ENCODE assay signal across 11 cellular contexts in genomic region chr2:24304621-24305020, GRCh38. TPM values are rescaled to one million over a fixed set of nuclear protein-coding genes. Genes with fewer than 3 reads are reported as not detected.
A peak's percentile ranks its signal among the peaks of the same experiment; 100 is the strongest.
DNase-seq lines count a peak whose midpoint lies in the region; ATAC-seq and TF ChIP-seq lines count a peak whose summit lies in the region.
"Had no signal": no experiment of that assay in that cellular context is flagged by ENCODE, and none has a peak within 500 bp of the region (broad histone marks: within the 10 kb centered on the region; RNA-seq: fewer than 3 reads in every experiment).

No MANE protein-coding gene starts in this region.

- no peak overlapping the region for H3K4me3 ChIP-seq in ACC112 (ENCODE audit: low read depth, low read length)
- H3K4me3 ChIP-seq in hepatocyte = no peak overlapping the region
- H3K4me3 ChIP-seq in sigmoid colon = no peak overlapping the region

- H3K4me1 ChIP-seq in ACC112 (ENCODE audit: control insufficient read depth, insufficient read depth, low read length, unreplicated experiment) (peaks cover 16% of the 10 kb centered on the region), hepatocyte (ENCODE audit: insufficient read depth) (peaks cover 4% of the 10 kb centered on the region), sigmoid colon (peaks cover 0 to 29% (median 27%) of the 10 kb centered on the region in 4 donors)

- H2AFZ ChIP-seq in ACC112 (ENCODE audit: low read length, unreplicated experiment) (no peak overlapping the region), hepatocyte (no peak overlapping the region)

- intact Hi-C loops in sigmoid colon (cut with DNase I) = loop anchor here (2.0 to 5.0 kb wide), 2 partner anchors 56 to 78 kb away; partner anchors contain the start of gene ITSN2

- no peaks in the 10 kb centered on the region for H4K20me1 ChIP-seq in hepatocyte (ENCODE audit: insufficient read depth, poor library complexity, severe bottlenecking)

- H3K27ac ChIP-seq in ACC112 (ENCODE audit: low read depth, low read length) (peak overlapping the region; percentile 75), hepatocyte (peak overlapping the region; percentile 51), sigmoid colon (peak overlapping the region; percentile 72 to 82 (median 78))
- H3K27ac ChIP-seq: VCaP had no signal

- H3K4me3 Mint-ChIP-seq in brain = no peak overlapping the region
- H3K4me3 Mint-ChIP-seq: naive thymus-derived CD4-positive, alpha-beta T cell had no signal

- H3K4me2 ChIP-seq in hepatocyte = no peak overlapping the region

- no peaks in the 10 kb centered on the region for H3K9me2 ChIP-seq in hepatocyte (replicated peaks; ENCODE audit: insufficient read depth)

- H3K36me3 ChIP-seq in ACC112 (ENCODE audit: insufficient read depth, low read length) = peaks cover 21% of the 10 kb centered on the region
- no peaks in the 10 kb centered on the region for H3K36me3 ChIP-seq in hepatocyte (replicated peaks; ENCODE audit: insufficient read depth, low read depth)
- peaks cover 3 to 68% (median 26%) of the 10 kb centered on the region in 4 donors for H3K36me3 ChIP-seq in sigmoid colon

- TF ChIP-seq EP300 in sigmoid colon (IDR thresholded peaks at IDR 0.05) = no peak

- H3K36me3 Mint-ChIP-seq in brain = peaks cover 58% of the 10 kb centered on the region

- TF ChIP-seq CTCF in brain (conservative IDR thresholded peaks at IDR 0.05) (no peak), hepatocyte (IDR thresholded peaks at IDR 0.05; ENCODE audit: poor library complexity) (no peak), sigmoid colon (IDR thresholded peaks at IDR 0.05) (no peak)

- H3K79me2 ChIP-seq in ACC112 (ENCODE audit: control insufficient read depth, insufficient read depth, low read length, unreplicated experiment) (no peaks in the 10 kb centered on the region), hepatocyte (no peaks in the 10 kb centered on the region)

- peak overlapping the region in 3 of 5 experiments; percentile 20 to 62 (median 20) for H3K27ac Mint-ChIP-seq in brain

- DNase-seq in hepatocyte (ENCODE audit: low spot score) (peak; percentile 7), sigmoid colon (no peak), amygdala (lab: John Stamatoyannopoulos, UW) (no peak)
- DNase-seq: naive thymus-derived CD4-positive, alpha-beta T cell; NCI-H146 had no signal

- H3K27me3 ChIP-seq in ACC112 (ENCODE audit: insufficient read depth, low read length) (no peaks in the 10 kb centered on the region), hepatocyte (no peaks in the 10 kb centered on the region), sigmoid colon (no peaks in the 10 kb centered on the region)

- H3K4me1 Mint-ChIP-seq in brain = peaks cover 18% of the 10 kb centered on the region

- 54% methylated on average over 3 of the region's 3 CpGs for WGBS in hepatocyte (ENCODE audit: low lambda C conversion rate, missing lambda C conversion rate)
- WGBS in sigmoid colon, 2 donors = 68 to 73% methylated on average over 3 of the region's 3 CpGs

- H3K9me3 ChIP-seq in hepatocyte (ENCODE audit: low read depth) = no peaks in the 10 kb centered on the region
- no peaks in the 10 kb centered on the region for H3K9me3 ChIP-seq in sigmoid colon

- H3K9me3 Mint-ChIP-seq in brain = no peaks in the 10 kb centered on the region
- H3K9me3 Mint-ChIP-seq: naive thymus-derived CD4-positive, alpha-beta T cell had no signal

- no peak for ATAC-seq in GM19035 (IDR thresholded peaks at IDR 0.05; ENCODE audit: unreplicated experiment)
- no peak for ATAC-seq in GM18867 (IDR thresholded peaks at IDR 0.05; ENCODE audit: unreplicated experiment)
- no peak for ATAC-seq in HG02759 (IDR thresholded peaks at IDR 0.05; ENCODE audit: unreplicated experiment)
- ATAC-seq: naive thymus-derived CD4-positive, alpha-beta T cell had no signal

- no peaks in the 10 kb centered on the region for H3K27me3 Mint-ChIP-seq in brain
- H3K27me3 Mint-ChIP-seq: naive thymus-derived CD4-positive, alpha-beta T cell had no signal

- TF ChIP-seq POLR2A in sigmoid colon (IDR thresholded peaks at IDR 0.05) = no peak

RNA-seq across cellular contexts. Expression of gene ITSN2, which starts 55.7 kb away (rescaled TPM):
- polyA plus RNA-seq in brain (ENCODE audit: insufficient read depth, low read depth, low replicate concordance) (6.1 TPM), hepatocyte (20.3 and 29.4 TPM in 2 replicates), sigmoid colon (10 to 100 TPM; 19.2 to 27.0 (median 19.7) TPM)
- total RNA-seq in hepatocyte (24.5 and 34.4 TPM in 2 replicates), sigmoid colon (10 to 100 TPM; 56.0 to 73.6 (median 58.1) TPM)
